ENCODE assay signal across 6 cellular contexts in the genomic region with DNA sequence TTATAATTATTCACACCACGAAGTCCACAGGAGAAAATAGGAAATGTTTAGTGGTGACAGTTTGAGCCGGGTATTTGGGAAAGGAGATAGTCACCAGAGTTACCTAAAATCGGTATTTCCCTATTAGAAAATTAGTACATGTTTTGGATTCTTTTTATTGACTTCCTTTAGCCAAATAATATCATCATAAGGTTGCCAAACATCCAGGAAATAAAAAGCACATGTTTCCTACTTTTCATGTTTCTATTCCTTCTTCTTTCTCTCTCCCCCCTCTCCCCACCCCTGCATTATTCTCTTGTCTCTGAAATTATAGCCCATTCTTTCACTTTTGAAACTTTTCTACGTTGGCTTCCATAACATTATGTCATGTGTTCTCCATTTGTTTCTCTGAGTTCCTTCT.
"Had no signal": no experiment of that assay in that cellular context is flagged by ENCODE, and none has a peak within 500 bp of the region (broad histone marks: within the 10 kb centered on the region; RNA-seq: fewer than 3 reads in every experiment).

No MANE protein-coding gene starts in this region.

- ATAC-seq: GM23338, K562 had no signal

- H2AFZ ChIP-seq: GM23338 had no signal

- H3K4me3 ChIP-seq: GM23338, K562 had no signal

- DNase-seq: H9, HCEC 1CT, IMR-90, KG1 had no signal

- H3K4me2 ChIP-seq: GM23338 had no signal
